Comparison of ENCODE assay signal across 8 cellular contexts in the genomic region with DNA sequence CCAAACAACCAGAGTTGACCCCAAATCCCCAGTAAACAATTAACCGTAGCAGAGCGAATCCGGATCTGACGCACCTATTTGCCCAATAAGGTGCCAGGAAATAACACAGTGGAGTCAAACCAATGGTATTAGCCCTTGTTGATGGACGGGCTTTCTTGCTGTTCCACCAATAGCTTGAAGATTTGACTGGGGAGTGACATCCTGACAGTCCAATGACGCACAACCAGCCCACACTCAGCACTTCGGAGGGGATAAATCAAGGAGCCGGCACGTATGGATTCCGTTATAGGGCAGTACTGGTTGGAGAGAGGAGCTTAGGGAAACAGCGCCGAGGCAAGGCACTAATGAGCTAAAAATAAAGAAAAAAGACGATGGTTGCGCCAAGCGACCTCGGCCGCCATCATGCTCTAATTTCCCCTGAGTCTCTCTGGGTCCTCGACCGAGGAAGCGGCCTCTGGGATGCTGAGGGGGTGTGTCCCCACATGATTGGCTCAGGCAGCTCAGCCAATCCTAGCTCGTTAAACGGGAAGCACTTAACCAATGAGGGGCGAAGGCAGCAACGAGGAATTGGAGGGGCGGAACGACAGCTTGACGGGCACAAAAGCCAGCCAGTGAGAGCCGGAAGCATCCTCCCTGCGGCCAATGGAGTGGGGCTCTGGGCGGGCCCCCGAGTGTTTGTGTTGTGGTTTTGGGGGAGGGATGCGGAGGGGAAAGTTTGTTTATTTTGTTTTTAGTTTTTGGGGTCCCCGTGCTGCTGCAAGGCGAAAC. TPM values are rescaled to one million over a fixed set of nuclear protein-coding genes. Genes with fewer than 3 reads are reported as not detected.
DNase-seq lines count a peak whose midpoint lies in the region; ATAC-seq, FAIRE-seq and TF ChIP-seq lines count a peak whose summit lies in the region.

No MANE protein-coding gene starts in this region.

- DNase-seq in ELF-1 (ENCODE audit: low read depth, low spot score): peak; percentile 99
- peak; percentile 93 for DNase-seq in H54 (ENCODE audit: insufficient read length, low spot score)
- DNase-seq in LoVo (ENCODE audit: low spot score): peak; percentile 98
- DNase-seq in RWPE1 (ENCODE audit: low spot score): peak; percentile 99
- peak; percentile 96 for DNase-seq in activated T-helper 9 cell treated with anti-CD3 and anti-CD28 coated beads, Interleukin-2, amount 50 U/mL, for 16 hours (ENCODE audit: low read depth)
- DNase-seq in fibroblast of mammary gland (ENCODE audit: low read depth): peak; percentile 99
- DNase-seq in naive thymus-derived CD4-positive, alpha-beta T cell: peak; percentile 87 to 100 (median 99)

- peaks cover 15 to 29% of the 10 kb centered on the region in 2 donors for H3K4me1 ChIP-seq in naive thymus-derived CD4-positive, alpha-beta T cell (ENCODE audit: control insufficient read depth in 2 of 2, insufficient read depth in 2 of 2, low read length in 2 of 2)

- H3K27ac Mint-ChIP-seq in naive thymus-derived CD4-positive, alpha-beta T cell: peak overlapping the region; percentile 98 to 100 (median 99)
- peak overlapping the region; percentile 99 for H3K27ac Mint-ChIP-seq in stimulated activated memory B cell treated with anti-CD40 and anti-IgM and Interleukin-4, amounts not matched to agents 10 μg/mL and 1 μg/mL and 100 μg/mL, for 72 hours

- no peak for TF ChIP-seq CTCF in RWPE1 (conservative IDR thresholded peaks at IDR 0.05; ENCODE audit: low read depth)
- TF ChIP-seq CTCF in fibroblast of mammary gland (conservative IDR thresholded peaks at IDR 0.05; ENCODE audit: control insufficient read depth, insufficient read depth, low read depth, low read length): no peak

- H3K4me3 ChIP-seq in fibroblast of mammary gland (ENCODE audit: control insufficient read depth, low read depth, low read length): peak overlapping the region; percentile 88
- H3K4me3 ChIP-seq in naive thymus-derived CD4-positive, alpha-beta T cell (ENCODE audit: low read length): peak overlapping the region; percentile 81

- peaks cover 3 to 17% (median 7%) of the 10 kb centered on the region in 5 donors for H3K27me3 Mint-ChIP-seq in naive thymus-derived CD4-positive, alpha-beta T cell
- peaks cover 9% of the 10 kb centered on the region for H3K27me3 Mint-ChIP-seq in stimulated activated memory B cell treated with anti-CD40 and anti-IgM and Interleukin-4, amounts not matched to agents 10 μg/mL and 1 μg/mL and 100 μg/mL, for 72 hours

- CTCF ChIA-PET in RWPE1 (lab: Yijun Ruan, JAX): interaction anchor here (1.1 kb wide), 1 partner anchor 510 kb away, joined by 3 read pairs; no protein-coding TSS in a partner anchor
- CTCF ChIA-PET in naive thymus-derived CD4-positive, alpha-beta T cell (lab: Charles Lee): interaction anchor here (0.6 to 2.1 kb wide), 15 partner anchors 8 to 551 kb away, joined by 3 to 23 read pairs (median 3); a partner anchor contains a TSS

- H3K4me1 Mint-ChIP-seq in naive thymus-derived CD4-positive, alpha-beta T cell: peaks cover 23 to 53% (median 40%) of the 10 kb centered on the region in 7 donors
- peaks cover 32% of the 10 kb centered on the region for H3K4me1 Mint-ChIP-seq in stimulated activated memory B cell treated with anti-CD40 and anti-IgM and Interleukin-4, amounts not matched to agents 10 μg/mL and 1 μg/mL and 100 μg/mL, for 72 hours

- peaks cover 0 to 5% (median 0%) of the 10 kb centered on the region in 5 donors for H3K36me3 Mint-ChIP-seq in naive thymus-derived CD4-positive, alpha-beta T cell
- no peaks in the 10 kb centered on the region for H3K36me3 Mint-ChIP-seq in stimulated activated memory B cell treated with anti-CD40 and anti-IgM and Interleukin-4, amounts not matched to agents 10 μg/mL and 1 μg/mL and 100 μg/mL, for 72 hours

- no peaks in the 10 kb centered on the region for H3K27me3 ChIP-seq in naive thymus-derived CD4-positive, alpha-beta T cell (ENCODE audit: control insufficient read depth in 2 of 2, insufficient read depth in 2 of 2, low read length in 2 of 2)

- ATAC-seq in naive thymus-derived CD4-positive, alpha-beta T cell: peak; percentile 92
- peak; percentile 94 for ATAC-seq in stimulated activated memory B cell treated with anti-CD40 and anti-IgM and Interleukin-4, amounts not matched to agents 10 μg/mL and 1 μg/mL and 100 μg/mL, for 72 hours

- FAIRE-seq in H54 (lab: Jason Lieb, UNC): peak; percentile 95

- no peaks in the 10 kb centered on the region for H3K9me3 ChIP-seq in naive thymus-derived CD4-positive, alpha-beta T cell (ENCODE audit: control insufficient read depth in 2 of 3, low read length in 3 of 3)

- intact Hi-C loops in naive thymus-derived CD4-positive, alpha-beta T cell (cut with micrococcal nuclease): loop anchor here (1.0 to 10.0 kb wide), 17 partner anchors 11 to 1401 kb away; a partner anchor contains a TSS

- peaks cover 0 to 9% (median 0%) of the 10 kb centered on the region in 11 donors for H3K9me3 Mint-ChIP-seq in naive thymus-derived CD4-positive, alpha-beta T cell
- H3K9me3 Mint-ChIP-seq in stimulated activated memory B cell treated with anti-CD40 and anti-IgM and Interleukin-4, amounts not matched to agents 10 μg/mL and 1 μg/mL and 100 μg/mL, for 72 hours: no peaks in the 10 kb centered on the region

- no peaks in the 10 kb centered on the region for H3K36me3 ChIP-seq in naive thymus-derived CD4-positive, alpha-beta T cell (ENCODE audit: control insufficient read depth in 2 of 3, insufficient read depth in 3 of 3, low read length in 3 of 3)

- POLR2A ChIA-PET in RWPE1 (lab: Yijun Ruan, JAX; ENCODE audit: low non-redundant PET): interaction anchor here (0.6 kb wide), 2 partner anchors 179 to 309 kb away, joined by 3 to 4 read pairs; no protein-coding TSS in a partner anchor
- POLR2A ChIA-PET in naive thymus-derived CD4-positive, alpha-beta T cell (lab: Charles Lee): interaction anchor here (0.6 to 5.0 kb wide), 93 partner anchors 8 to 1339 kb away, joined by 3 to 66 read pairs (median 4); a partner anchor contains a TSS

- peak; percentile 41; the same call in 1 of the 2 replicates for TF ChIP-seq POLR2A in H54 (IDR thresholded peaks at IDR 0.05; ENCODE audit: low read depth, low read length)

- peak overlapping the region; percentile 94 to 99 (median 98) for H3K4me3 Mint-ChIP-seq in naive thymus-derived CD4-positive, alpha-beta T cell
- H3K4me3 Mint-ChIP-seq in stimulated activated memory B cell treated with anti-CD40 and anti-IgM and Interleukin-4, amounts not matched to agents 10 μg/mL and 1 μg/mL and 100 μg/mL, for 72 hours: peak overlapping the region; percentile 91

- peak overlapping the region; percentile 90 for H3K27ac ChIP-seq in RWPE1
- H3K27ac ChIP-seq in naive thymus-derived CD4-positive, alpha-beta T cell (ENCODE audit: low read depth, low read length): peak overlapping the region; percentile 88

RNA-seq across cellular contexts. Expression of a gene that starts 49.5 kb away (rescaled TPM):
- total RNA-seq in naive thymus-derived CD4-positive, alpha-beta T cell: 10 to 100 TPM in 1 of 5 experiments, 1 to 10 TPM in 1, under 1 TPM in 3; 0.11 to 10.6 (median 0.51) TPM
- polyA plus RNA-seq in naive thymus-derived CD4-positive, alpha-beta T cell: under 1 TPM in 1 of 2 donors, not detected in 1; 0.20 TPM

Comparison
In these comparisons a context has a peak if more than half of its experiments do, and no peak if none do; other contexts are left out.
1. Peak in every context shown above with its lines: DNase-seq, ATAC-seq, H3K4me3 ChIP-seq and H3K27ac ChIP-seq.